Comparison of ENCODE assay signal across 13 cellular contexts in the genomic region with DNA sequence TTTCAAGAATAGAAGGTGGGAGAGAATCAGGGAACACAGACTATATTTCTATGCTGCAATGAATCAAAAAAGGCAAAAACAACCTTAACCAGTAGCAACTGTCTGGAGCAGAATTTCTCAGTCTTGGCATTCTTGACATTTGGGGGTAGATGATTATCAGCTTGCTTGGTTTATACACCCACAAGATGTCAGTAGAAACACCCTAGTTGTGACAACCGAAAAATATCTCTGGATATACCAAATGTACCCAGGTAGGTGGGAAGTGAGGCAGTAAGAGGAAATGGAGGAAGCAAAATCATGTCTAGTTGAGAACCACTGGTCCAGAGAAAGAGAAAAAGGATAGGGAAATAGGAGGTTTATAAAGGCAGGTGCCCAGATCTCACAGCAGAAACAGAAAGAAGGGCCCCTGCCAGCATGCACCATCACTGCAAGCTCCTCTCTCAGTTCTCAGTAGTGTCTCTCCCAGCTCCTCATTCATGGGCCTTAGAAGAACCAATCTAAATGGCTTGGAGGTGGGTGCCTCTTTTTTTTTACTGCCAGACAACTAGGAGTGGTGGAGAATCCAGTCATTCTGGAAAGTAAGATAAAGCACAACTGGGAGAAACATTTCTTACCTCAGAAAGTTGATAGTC. TPM values are rescaled to one million over a fixed set of nuclear protein-coding genes. Genes with fewer than 3 reads are reported as not detected.
DNase-seq lines count a peak whose midpoint lies in the region; ATAC-seq, FAIRE-seq and TF ChIP-seq lines count a peak whose summit lies in the region.
"Had no signal": no experiment of that assay in that cellular context is flagged by ENCODE, and none has a peak within 500 bp of the region (broad histone marks: within the 10 kb centered on the region; RNA-seq: fewer than 3 reads in every experiment).

No MANE protein-coding gene starts in this region.

- SMC1A ChIA-PET in GM12878 (lab: Charles Lee; ENCODE audit: uncharacterized antibody, unreplicated experiment) = interaction anchor here (1.0 to 2.3 kb wide), 8 partner anchors 9 to 190 kb away, joined by 3 to 8 read pairs (median 4); no protein-coding TSS in a partner anchor

- intact Hi-C loops in GM12878 (cut with micrococcal nuclease; ENCODE audit: unreplicated experiment) = no loop called here

- no peaks in the 10 kb centered on the region; the same call in 1 of the 2 replicates for H4K20me1 ChIP-seq in GM12878 (ENCODE audit: control insufficient read depth, insufficient read depth)

- BruUV-seq in GM12878 (replicated peaks; lab: Mats Ljungman, UMichigan) = no TSS peak

- TF ChIP-seq POLR2A in GM12878 (IDR thresholded peaks at IDR 0.05; ENCODE audit: low read depth, low read length) = no peak

- H3K4me1 ChIP-seq in GM12878 (ENCODE audit: control insufficient read depth, insufficient read depth, low read length) = peaks cover 16% of the 10 kb centered on the region; the same call in 1 of the 2 replicates
- H3K4me1 ChIP-seq: body of pancreas had no signal

- peak; percentile 19; the same call in 1 of the 2 replicates for TF ChIP-seq RAD21 in GM12878 (IDR thresholded peaks at IDR 0.05; ENCODE audit: insufficient read depth, low read depth, low read length)

- peak; percentile 20 for ATAC-seq in GM19468 (IDR thresholded peaks at IDR 0.05; ENCODE audit: extremely low read depth, unreplicated experiment)
- peak; percentile 58 for ATAC-seq in HG03342 (IDR thresholded peaks at IDR 0.05; ENCODE audit: unreplicated experiment)
- ATAC-seq in GM12878 = peak; percentile 75
- no peak for ATAC-seq in HG02970 (IDR thresholded peaks at IDR 0.05; ENCODE audit: low FRiP score, unreplicated experiment)
- ATAC-seq: body of pancreas had no signal

- in situ Hi-C loops in GM12878 (cut with MboI) = no loop called here

- POLR2A ChIA-PET in GM12878 (lab: Charles Lee) = interaction anchor here (1.2 kb wide), 1 partner anchor 48 kb away, joined by 4 read pairs; no protein-coding TSS in a partner anchor

- H3K4me2 ChIP-seq in GM12878 (ENCODE audit: control insufficient read depth, insufficient read depth) = peak overlapping the region; percentile 28

- FAIRE-seq in GM12878 (lab: Jason Lieb, UNC) = no peak
- FAIRE-seq: H1 had no signal

- no peak for DNase-seq in GM06990 (ENCODE audit: extremely low read depth, insufficient read length)
- DNase-seq in GM12878 (ENCODE audit: low read depth, low spot score) = no peak
- DNase-seq in stimulated activated CD4-positive, alpha-beta T cell treated with anti-CD3 and anti-CD28 coated beads, Interleukin-4, amount 100 ng/mL, for 24 hours = no peak
- no peak for DNase-seq in coronary artery (ENCODE audit: low spot score)
- DNase-seq in NOMO-1 (lab: John Stamatoyannopoulos, UW; ENCODE audit: unreplicated experiment in 2 of 2) = no peak
- DNase-seq: body of pancreas, NCI-H2171 had no signal

- H3K79me2 ChIP-seq in GM12878 (ENCODE audit: control insufficient read depth, insufficient read depth, low read length) = peaks cover 47% of the 10 kb centered on the region

- 89% methylated on average over 1 of the region's 1 CpG for WGBS in GM12878 (ENCODE audit: insufficient coverage, insufficient replicate concordance, low lambda C conversion rate, missing lambda C conversion rate)

- no peak for TF ChIP-seq EP300 in GM12878 (IDR thresholded peaks at IDR 0.05; ENCODE audit: borderline replicate concordance in 1 of 2, control insufficient read depth in 1 of 2, low read depth in 2 of 2, low read length in 2 of 2)

- peak overlapping the region; percentile 13; the same call in 1 of the 2 replicates for H3K27ac ChIP-seq in GM12878 (ENCODE audit: control insufficient read depth, insufficient read depth)
- no peak overlapping the region for H3K27ac ChIP-seq in coronary artery
- H3K27ac ChIP-seq: body of pancreas, neutrophil had no signal

- H2AFZ ChIP-seq in GM12878 (ENCODE audit: control insufficient read depth, low read depth, low read length) = no peak overlapping the region

- peaks cover 7% of the 10 kb centered on the region for H3K36me3 ChIP-seq in GM06990 (ENCODE audit: control insufficient read depth, insufficient read depth, low read length)
- peaks cover 3 to 22% of the 10 kb centered on the region in 2 experiments for H3K36me3 ChIP-seq in GM12878 (ENCODE audit: control insufficient read depth in 2 of 2, insufficient read depth in 2 of 2, low read length in 1 of 2)

- no peak overlapping the region for H3K9ac ChIP-seq in GM12878 (ENCODE audit: control insufficient read depth, insufficient read depth, low read length)

- H3K9me3 ChIP-seq in GM12878 (replicated peaks; ENCODE audit: control insufficient read depth, insufficient read depth, low read length) = no peaks in the 10 kb centered on the region
- H3K9me3 ChIP-seq: body of pancreas, neutrophil, tibial nerve had no signal

- CTCF ChIA-PET in GM12878 (lab: Yijun Ruan, JAX) = interaction anchor here (0.8 to 2.5 kb wide), 7 partner anchors 9 to 265 kb away, joined by 3 to 14 read pairs (median 3); a partner anchor contains a TSS

- H3K27me3 ChIP-seq in GM06990 (replicated peaks; ENCODE audit: control insufficient read depth, insufficient read depth, low read length) = no peaks in the 10 kb centered on the region
- H3K27me3 ChIP-seq in GM12878 (replicated peaks in 1 of 2; ENCODE audit: control insufficient read depth in 2 of 2, insufficient read depth in 2 of 2, low read length in 1 of 2) = no peaks in the 10 kb centered on the region
- H3K27me3 ChIP-seq: body of pancreas, neutrophil, tibial nerve had no signal

- peak; percentile 3 for TF ChIP-seq CTCF in GM06990 (IDR thresholded peaks at IDR 0.05; ENCODE audit: insufficient read depth, low read length, poor library complexity, severe bottlenecking)
- TF ChIP-seq CTCF in GM12878 (IDR thresholded peaks at IDR 0.05 in 2 of 3, conservative IDR thresholded peaks at IDR 0.05 in 1 of 3; ENCODE audit: control insufficient read depth in 2 of 3, extremely low read depth in 1 of 3, insufficient read depth in 1 of 3, low read depth in 3 of 3, low read length in 3 of 3) = no peak
- TF ChIP-seq CTCF in coronary artery (IDR thresholded peaks at IDR 0.05) = no peak

- RAD21 ChIA-PET in GM12878 (lab: Charles Lee; ENCODE audit: unreplicated experiment) = interaction anchor here (0.9 to 1.4 kb wide), 5 partner anchors 24 to 110 kb away, joined by 3 read pairs; no protein-coding TSS in a partner anchor

- H3K4me3 ChIP-seq in GM06990 (replicated peaks; ENCODE audit: low read depth, low read length) = no peak overlapping the region
- H3K4me3 ChIP-seq in GM12878 = no peak overlapping the region
- H3K4me3 ChIP-seq in coronary artery = no peak overlapping the region
- H3K4me3 ChIP-seq: body of pancreas, tibial nerve had no signal

TF ChIP-seq in GM12878, 131 proteins besides CTCF, POLR2A, EP300 and RAD21:
- no peak for TF ChIP-seq GABPA (IDR thresholded peaks at IDR 0.05; ENCODE audit: low read depth)
- no peak for TF ChIP-seq HDAC6 (IDR thresholded peaks at IDR 0.05; ENCODE audit: unreplicated experiment)
- TF ChIP-seq, protein P1, sequence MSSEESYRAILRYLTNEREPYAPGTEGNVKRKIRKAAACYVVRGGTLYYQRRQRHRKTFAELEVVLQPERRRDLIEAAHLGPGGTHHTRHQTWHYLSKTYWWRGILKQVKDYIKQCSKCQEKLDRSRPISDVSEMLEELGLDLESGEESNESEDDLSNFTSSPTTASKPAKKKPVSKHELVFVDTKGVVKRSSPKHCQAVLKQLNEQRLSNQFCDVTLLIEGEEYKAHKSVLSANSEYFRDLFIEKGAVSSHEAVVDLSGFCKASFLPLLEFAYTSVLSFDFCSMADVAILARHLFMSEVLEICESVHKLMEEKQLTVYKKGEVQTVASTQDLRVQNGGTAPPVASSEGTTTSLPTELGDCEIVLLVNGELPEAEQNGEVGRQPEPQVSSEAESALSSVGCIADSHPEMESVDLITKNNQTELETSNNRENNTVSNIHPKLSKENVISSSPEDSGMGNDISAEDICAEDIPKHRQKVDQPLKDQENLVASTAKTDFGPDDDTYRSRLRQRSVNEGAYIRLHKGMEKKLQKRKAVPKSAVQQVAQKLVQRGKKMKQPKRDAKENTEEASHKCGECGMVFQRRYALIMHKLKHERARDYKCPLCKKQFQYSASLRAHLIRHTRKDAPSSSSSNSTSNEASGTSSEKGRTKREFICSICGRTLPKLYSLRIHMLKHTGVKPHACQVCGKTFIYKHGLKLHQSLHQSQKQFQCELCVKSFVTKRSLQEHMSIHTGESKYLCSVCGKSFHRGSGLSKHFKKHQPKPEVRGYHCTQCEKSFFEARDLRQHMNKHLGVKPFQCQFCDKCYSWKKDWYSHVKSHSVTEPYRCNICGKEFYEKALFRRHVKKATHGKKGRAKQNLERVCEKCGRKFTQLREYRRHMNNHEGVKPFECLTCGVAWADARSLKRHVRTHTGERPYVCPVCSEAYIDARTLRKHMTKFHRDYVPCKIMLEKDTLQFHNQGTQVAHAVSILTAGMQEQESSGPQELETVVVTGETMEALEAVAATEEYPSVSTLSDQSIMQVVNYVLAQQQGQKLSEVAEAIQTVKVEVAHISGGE (CRISPR knock-in tag; IDR thresholded peaks at IDR 0.05) = no peak
- TF ChIP-seq RCOR1 (conservative IDR thresholded peaks at IDR 0.05; ENCODE audit: low read depth, low read length) = no peak
- no peak for TF ChIP-seq CREB1 (IDR thresholded peaks at IDR 0.05; ENCODE audit: low read depth)
- no peak for TF ChIP-seq ZBED1 (IDR thresholded peaks at IDR 0.05; ENCODE audit: borderline replicate concordance)

RNA-seq across cellular contexts. Expression of a gene that starts 50.4 kb away (rescaled TPM):
- total RNA-seq in GM12878 (2013; cell fraction: nucleolus; rRNA removed) = 77.2 and 78.5 TPM in 2 replicates
- total RNA-seq in GM12878 (2014; rRNA removed) (57.0 and 61.0 TPM in 2 replicates), GM12878 (2014; rRNA removed; fragmentation: Illumina TruSeq; extraction: Trizol) (63.4 and 65.2 TPM in 2 replicates), GM12878 (2021) (170 and 190 TPM in 2 replicates)
- polyA plus RNA-seq in GM12878 (2011; ENCODE audit: low read depth) = 30.4 TPM
- polyA plus RNA-seq in GM12878 (2011; rRNA removed) (276 and 424 TPM in 2 replicates), GM12878 (2014; fragmentation: Illumina TruSeq; extraction: Trizol) (86.0 and 97.2 TPM in 2 replicates), GM12878 (2014; fragmentation: Nextera tagmentation; extraction: Ambion mirVana) (10 to 100 TPM; 27.0 to 53.5 TPM), GM12878 (2014; rRNA removed) (58.9 and 59.4 TPM in 2 replicates), GM12878 (2016; fragmentation: Nextera tagmentation; extraction: Ambion mirVana) (10 to 100 TPM; 24.1 to 31.3 TPM)
- polyA plus RNA-seq in GM12878 (2011; cell fraction: cytosol; rRNA removed) = 52.8 and 62.4 TPM in 2 replicates
- polyA plus RNA-seq in GM12878 (2011; cell fraction: nucleus; rRNA removed) = 77.7 and 86.1 TPM in 2 replicates
- 60.1 and 91.8 TPM in 2 replicates for polyA plus RNA-seq in GM12878 (2012)
- 81.7 and 105 TPM in 2 replicates for polyA minus RNA-seq in GM12878 (2011; rRNA and poly(A)+ RNA removed)
- 102 and 156 TPM in 2 replicates for polyA minus RNA-seq in GM12878 (2011; cell fraction: cytosol; rRNA and poly(A)+ RNA removed)
- 30.2 and 54.2 TPM in 2 replicates for polyA minus RNA-seq in GM12878 (2011; cell fraction: nucleus; rRNA and poly(A)+ RNA removed)
